In the genomic region with DNA sequence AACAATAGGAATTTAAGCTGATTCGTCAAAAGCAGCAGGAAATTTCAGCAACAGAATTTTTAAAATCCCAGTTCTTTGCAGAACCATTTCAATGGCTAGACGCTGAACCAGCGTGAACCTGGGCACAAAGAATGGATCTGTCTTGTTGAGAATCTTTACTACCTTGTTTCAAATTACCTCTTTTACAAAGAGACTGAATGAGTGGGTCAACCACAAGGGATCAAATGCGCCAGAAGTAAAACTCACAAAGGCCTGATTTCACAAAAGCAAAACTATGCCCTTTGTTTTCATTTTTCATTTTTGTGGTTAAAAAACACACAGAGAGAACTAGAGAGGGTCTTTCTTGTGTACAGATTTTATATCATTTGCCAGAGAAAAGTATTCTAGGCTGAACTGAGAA, we compare ENCODE assay signal across 17 cellular contexts. TPM values are rescaled to one million over a fixed set of nuclear protein-coding genes. Genes with fewer than 3 reads are reported as not detected.
"Had no signal": no experiment of that assay in that cellular context is flagged by ENCODE, and none has a peak within 500 bp of the region (broad histone marks: within the 10 kb centered on the region; RNA-seq: fewer than 3 reads in every experiment).

No MANE protein-coding gene starts in this region.

- H3K27me3 ChIP-seq: suprapubic skin, upper lobe of left lung had no signal

- H3K27ac ChIP-seq: lower lobe of right lung, suprapubic skin, upper lobe of left lung had no signal

- ATAC-seq: activated T-helper 17 cell treated with anti-CD3 and anti-CD28 coated beads, Interleukin-2, amount 50 U/mL, for 72 hours; lower lobe of right lung; stimulated activated naive CD8-positive, alpha-beta T cell treated with anti-CD3 and anti-CD28 coated beads, Interleukin-15, Interleukin-2, amounts not matched to agents 100 U/mL and 50 U/mL, for 24 hours; T-helper 17 cell had no signal

- DNase-seq: activated CD4-positive, alpha-beta T cell treated with anti-CD3 and anti-CD28 coated beads, Interleukin-2, amount 50 U/mL, for 1 hour; activated naive CD4-positive, alpha-beta T cell treated with anti-CD3 and anti-CD28 coated beads for 36 hours; activated T-cell treated with anti-CD3 and anti-CD28 coated beads for 4 hours; hippocampal formation; lower lobe of right lung; naive B cell; stimulated activated CD4-positive, alpha-beta T cell treated with anti-CD3 and anti-CD28 coated beads, Interleukin-12 subunit alpha, Interleukin-12 subunit beta, amount 100 ng/mL, for 4 hours; stimulated activated naive CD8-positive, alpha-beta T cell treated with anti-CD3 and anti-CD28 coated beads, Interleukin-15, Interleukin-2, amounts not matched to agents 100 U/mL and 50 U/mL, for 24 hours; T-helper 17 cell; upper lobe of left lung had no signal

- H3K4me1 ChIP-seq: lower lobe of right lung, suprapubic skin, upper lobe of left lung had no signal

- H3K36me3 ChIP-seq: lower lobe of right lung, suprapubic skin, upper lobe of left lung had no signal

- H3K27me3 Mint-ChIP-seq: T-helper 17 cell had no signal

- H3K27ac Mint-ChIP-seq: activated naive CD4-positive, alpha-beta T cell treated with anti-CD3 and anti-CD28 coated beads for 36 hours; activated T-helper 17 cell treated with anti-CD3 and anti-CD28 coated beads, Interleukin-2, amount 50 U/mL, for 72 hours; brain; naive B cell; progenitor cell of endocrine pancreas; T-helper 17 cell had no signal

- H3K4me1 Mint-ChIP-seq: activated T-helper 17 cell treated with anti-CD3 and anti-CD28 coated beads, Interleukin-2, amount 50 U/mL, for 72 hours; naive B cell; T-helper 17 cell had no signal

- H3K4me3 ChIP-seq: lower lobe of right lung, suprapubic skin, upper lobe of left lung had no signal

- H3K4me3 Mint-ChIP-seq: activated naive CD4-positive, alpha-beta T cell treated with anti-CD3 and anti-CD28 coated beads for 36 hours; activated T-helper 17 cell treated with anti-CD3 and anti-CD28 coated beads, Interleukin-2, amount 50 U/mL, for 72 hours; naive B cell; T-helper 17 cell had no signal

RNA-seq across cellular contexts. Expression of gene TMEM132D, which starts 30.4 kb away (rescaled TPM):
- total RNA-seq: activated CD8-positive, alpha-beta memory T cell treated with anti-CD3 and anti-CD28 coated beads for 36 hours; activated naive CD4-positive, alpha-beta T cell treated with anti-CD3 and anti-CD28 coated beads for 36 hours; activated T-helper 17 cell treated with anti-CD3 and anti-CD28 coated beads, Interleukin-2, amount 50 U/mL, for 72 hours; dermis microvascular lymphatic vessel endothelial cell; T-helper 17 cell had no signal
- polyA plus RNA-seq: esophagus had no signal
